ENCODE assay signal across 8 cellular contexts in the genomic region with DNA sequence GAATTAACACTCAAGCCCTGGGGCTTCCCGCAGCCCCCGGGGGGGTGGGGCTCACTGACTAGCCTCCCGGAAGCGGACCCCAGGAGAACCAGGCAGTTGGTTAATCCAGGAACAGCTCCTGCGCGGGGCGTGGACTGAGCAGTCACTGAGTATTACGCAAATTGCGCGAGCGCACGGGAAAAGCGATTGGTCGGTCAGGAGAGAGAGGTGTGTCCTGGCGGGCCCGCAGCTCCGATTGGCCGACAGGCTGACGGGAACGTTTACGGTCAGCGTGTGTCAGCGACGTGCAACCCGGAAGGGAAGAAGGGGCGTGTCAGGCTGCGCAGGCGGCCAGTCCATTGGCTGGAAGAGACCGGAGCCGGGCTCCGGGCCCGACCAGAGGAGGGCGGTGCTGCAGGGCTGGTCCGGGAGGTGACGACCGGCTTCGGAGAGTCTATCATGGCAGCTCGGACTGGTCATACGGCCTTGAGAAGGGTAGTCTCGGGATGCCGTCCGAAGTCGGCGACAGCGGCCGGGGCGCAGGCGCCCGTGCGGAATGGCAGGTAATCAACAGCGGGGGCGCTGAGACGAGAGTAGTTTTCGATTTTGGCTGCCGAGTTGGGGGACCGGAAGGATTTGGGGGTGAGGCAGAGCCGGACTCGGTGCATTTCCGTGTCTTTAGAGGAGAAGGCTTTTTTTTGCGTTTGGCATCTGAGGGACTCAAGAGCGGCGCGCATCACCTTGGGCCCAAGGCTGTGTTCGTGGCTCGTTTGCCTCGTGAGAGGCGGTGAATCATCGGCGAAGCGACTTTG. TPM values are rescaled to one million over a fixed set of nuclear protein-coding genes. Genes with fewer than 3 reads are reported as not detected.
DNase-seq lines count a peak whose midpoint lies in the region; ATAC-seq and TF ChIP-seq lines count a peak whose summit lies in the region.

A gene (plus strand): TSS at position 430 of the 791 bp plus-strand sequence. CDS start 9 bp downstream, at position 439.

- peak within 1 kb of the TSS; percentile 83 to 100 (median 98) for H3K27ac ChIP-seq in heart right ventricle
- H3K27ac ChIP-seq in upper lobe of left lung, result peak within 1 kb of the TSS; percentile 95 to 100 (median 98)

- DNase-seq in GM13976 (ENCODE audit: low spot score), result peak; percentile 98
- DNase-seq in NCI-H146 treated with DMSO at 0.1 percent for 48 hours (lab: John Stamatoyannopoulos, UW; ENCODE audit: unreplicated experiment), result peak; percentile 94
- peak; percentile 100 for DNase-seq in amniotic epithelial cell (ENCODE audit: low read depth)
- peak; percentile 99 for DNase-seq in heart right ventricle
- DNase-seq in posterior cingulate gyrus, result peak; percentile 98 to 100 (median 100)
- DNase-seq in upper lobe of left lung, result peak; percentile 98 to 100

- TF ChIP-seq POLR2A in upper lobe of left lung (IDR thresholded peaks at IDR 0.05), result peak; percentile 80 to 97 (median 89)

- peaks cover 0 to 42% (median 20%) of the 10 kb centered on the region in 9 donors for H3K4me1 ChIP-seq in heart right ventricle
- peaks cover 13 to 39% (median 22%) of the 10 kb centered on the region in 4 donors for H3K4me1 ChIP-seq in upper lobe of left lung

- intact Hi-C loops in T-helper 1 cell treated with Interleukin-12 subunit alpha and Interleukin-12 subunit beta and Interleukin-4 antibody, amounts not matched to agents 30 ng/mL and 1 ng/mL, for 36 hours (cut with micrococcal nuclease), result loop anchor here (1.0 to 5.0 kb wide), 12 partner anchors 18 to 1795 kb away; a partner anchor contains a TSS
- intact Hi-C loops in heart right ventricle (cut with DNase I), result loop anchor here in 7 of 10 donors (1.0 to 5.0 kb wide), 4 partner anchors 18 to 46 kb away; a partner anchor contains a TSS
- intact Hi-C loops in posterior cingulate gyrus (cut with DNase I), result loop anchor here (1.0 to 5.0 kb wide), 3 partner anchors 18 to 251 kb away; a partner anchor contains a TSS

- H3K4me3 ChIP-seq in heart right ventricle, result peak within 1 kb of the TSS; percentile 52 to 92 (median 74)
- H3K4me3 ChIP-seq in upper lobe of left lung, result peak within 1 kb of the TSS; percentile 43 to 94 (median 86)

- in situ Hi-C loops in GM13976 (cut with MboI; ENCODE audit: low sequenced_read_pairs, unreplicated experiment), result no loop called here

- ATAC-seq in HG02870 (IDR thresholded peaks at IDR 0.05; ENCODE audit: unreplicated experiment) (peak; percentile 94), heart right ventricle (peak; percentile 97 to 99 (median 98)), upper lobe of left lung (ENCODE audit: low FRiP score in 2 of 2) (peak; percentile 98 to 100)

- 0% methylated on average over 70 of the region's 70 CpGs for WGBS in heart right ventricle, 2 donors
- WGBS in upper lobe of left lung, 2 donors, result 0% methylated on average over 69 of the region's 70 CpGs; no CpG with 5 or more reads in 1 of the 2 donors

- peak in 2 of 4 donors; percentile 15 to 64 for TF ChIP-seq EP300 in upper lobe of left lung (IDR thresholded peaks at IDR 0.05)

- peak; percentile 27 for TF ChIP-seq CTCF in GM13976 (IDR thresholded peaks at IDR 0.05; ENCODE audit: borderline replicate concordance, control extremely low read depth, extremely low read depth, insufficient read depth, missing control alignments)
- TF ChIP-seq CTCF in heart right ventricle (IDR thresholded peaks at IDR 0.05), result peak; percentile 4 to 70 (median 42)
- peak in 5 of 6 experiments; percentile 11 to 56 (median 25) for TF ChIP-seq CTCF in upper lobe of left lung (IDR thresholded peaks at IDR 0.05)

- H3K27me3 ChIP-seq in heart right ventricle (no peaks in the 10 kb centered on the region), upper lobe of left lung (no peaks in the 10 kb centered on the region)

- H3K36me3 ChIP-seq in heart right ventricle (no peaks in the 10 kb centered on the region), upper lobe of left lung (no peaks in the 10 kb centered on the region)

- H3K9me3 ChIP-seq in heart right ventricle, result no peaks in the 10 kb centered on the region
- H3K9me3 ChIP-seq in upper lobe of left lung, result no peaks in the 10 kb centered on the region

RNA-seq across cellular contexts. Expression of the gene that starts here (rescaled TPM):
- 30.4 and 31.6 TPM in 2 replicates for total RNA-seq in T-helper 1 cell treated with Interleukin-12 subunit alpha and Interleukin-12 subunit beta and Interleukin-4 antibody, amounts not matched to agents 30 ng/mL and 1 ng/mL, for 36 hours
- total RNA-seq in heart right ventricle (10 to 100 TPM; 25.5 to 44.1 (median 33.0) TPM), upper lobe of left lung (10 to 100 TPM; 10.2 to 35.1 (median 25.6) TPM)
- polyA plus RNA-seq in heart right ventricle, result 10 to 100 TPM; 19.8 to 29.0 TPM

Comparison
In these comparisons a context has a peak if more than half of its experiments do, and no peak if none do; other contexts are left out.
1. Peak in every context shown above with its lines: DNase-seq, ATAC-seq, H3K4me3 ChIP-seq and H3K27ac ChIP-seq.